29 cellular contexts compared by ENCODE assay signal in the genomic region with DNA sequence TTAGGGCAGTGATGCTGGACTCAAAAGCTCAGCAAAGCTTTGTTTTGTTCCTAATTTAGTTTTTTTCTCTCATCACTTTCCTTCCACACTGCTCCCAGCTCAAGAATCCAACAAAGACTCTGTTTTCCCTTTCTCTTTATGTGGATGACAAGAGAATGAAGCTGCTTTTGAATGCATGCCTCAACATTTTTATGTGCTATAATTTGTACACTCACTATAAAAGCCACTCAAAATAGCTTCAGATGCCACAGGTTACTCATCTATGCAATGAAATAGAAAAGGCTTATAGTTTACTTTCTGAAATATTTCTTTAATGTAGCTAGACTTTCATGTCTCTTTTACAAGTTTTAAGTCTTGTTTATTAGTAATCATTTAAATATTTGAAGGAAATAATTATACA.
"Had no signal": no experiment of that assay in that cellular context is flagged by ENCODE, and none has a peak within 500 bp of the region (broad histone marks: within the 10 kb centered on the region; RNA-seq: fewer than 3 reads in every experiment).

No MANE protein-coding gene starts in this region.

- H3K4me1 ChIP-seq: ascending aorta had no signal

- DNase-seq: activated B cell treated with CpG ODN at 0.5 μM for 24 hours; activated CD4-positive, alpha-beta T cell treated with anti-CD3 and anti-CD28 coated beads for 1 hour; activated CD4-positive, alpha-beta T cell treated with anti-CD3 and anti-CD28 coated beads, Interleukin-2, amount 10 ng/mL, durations not matched to agents 24 days and 14 days; activated CD4-positive, alpha-beta T cell treated with anti-CD3 and anti-CD28 coated beads, Interleukin-2, amount 50 U/mL, for 48 hours; activated CD8-positive, alpha-beta memory T cell treated with anti-CD3 and anti-CD28 coated beads, Interleukin-2, amount 10 ng/mL, durations not matched to agents 7 days and 5 days; activated effector memory CD4-positive, alpha-beta T cell treated with Interleukin-2 at 50 U/mL for 16 hours; activated naive CD4-positive, alpha-beta T cell; activated T-cell treated with anti-CD3 and anti-CD28 coated beads, Interleukin-2, amount 50 U/mL, for 24 hours; amniotic stem cell; Kasumi-1; KBM-7; NCI-H1092; NCI-H1417; NCI-H1694; NCI-H2029 treated with DMSO at 0.1 percent for 48 hours; NCI-H345; NCI-H510A; NCI-H526 treated with DMSO at 0.1 percent for 48 hours; NCI-H82; Right ventricle myocardium superior; T-helper 17 cell; T-helper 9 cell had no signal

- H3K27ac Mint-ChIP-seq: activated B cell treated with CpG ODN at 0.5 μM for 24 hours; activated CD4-positive, alpha-beta T cell treated with anti-CD3 and anti-CD28 coated beads, Interleukin-2, amount 10 ng/mL, durations not matched to agents 24 days and 14 days; activated CD8-positive, alpha-beta memory T cell treated with anti-CD3 and anti-CD28 coated beads, Interleukin-2, amount 10 ng/mL, durations not matched to agents 7 days and 5 days; activated naive CD4-positive, alpha-beta T cell treated with anti-CD3 and anti-CD28 coated beads, Interleukin-2, amount 50 U/mL, for 24 hours; activated T-cell treated with anti-CD3 and anti-CD28 coated beads, Interleukin-2, amount 50 U/mL, for 24 hours; activated T-helper 1 cell treated with anti-CD3 and anti-CD28 coated beads, Interleukin-12 subunit alpha, Interleukin-12 subunit beta, Interleukin-2, Interleukin-4 antibody, amounts not matched to agents 30 ng/mL and 10 ng/mL and 1 ng/mL, durations not matched to agents 14 hours and 24 hours and 36 hours; brain; T-helper 17 cell had no signal

- H3K27me3 ChIP-seq: ascending aorta had no signal

- H3K9me3 ChIP-seq: ascending aorta had no signal

- H3K4me1 Mint-ChIP-seq: activated B cell treated with CpG ODN at 0.5 μM for 24 hours; activated CD4-positive, alpha-beta T cell treated with anti-CD3 and anti-CD28 coated beads, Interleukin-2, amount 10 ng/mL, durations not matched to agents 24 days and 14 days; activated CD8-positive, alpha-beta memory T cell treated with anti-CD3 and anti-CD28 coated beads, Interleukin-2, amount 10 ng/mL, durations not matched to agents 7 days and 5 days; activated naive CD4-positive, alpha-beta T cell treated with anti-CD3 and anti-CD28 coated beads, Interleukin-2, amount 50 U/mL, for 24 hours; central memory CD8-positive, alpha-beta T cell; T-helper 17 cell had no signal

- ATAC-seq: activated CD8-positive, alpha-beta memory T cell treated with anti-CD3 and anti-CD28 coated beads, Interleukin-2, amount 10 ng/mL, durations not matched to agents 7 days and 5 days; Panc1; T-helper 17 cell had no signal

- H3K9me3 Mint-ChIP-seq: activated B cell treated with CpG ODN at 0.5 μM for 24 hours; activated CD4-positive, alpha-beta T cell treated with anti-CD3 and anti-CD28 coated beads, Interleukin-2, amount 10 ng/mL, durations not matched to agents 24 days and 14 days; activated naive CD4-positive, alpha-beta T cell treated with anti-CD3 and anti-CD28 coated beads, Interleukin-2, amount 50 U/mL, for 24 hours; activated T-cell treated with anti-CD3 and anti-CD28 coated beads, Interleukin-2, amount 50 U/mL, for 24 hours; activated T-helper 1 cell treated with anti-CD3 and anti-CD28 coated beads, Interleukin-12 subunit alpha, Interleukin-12 subunit beta, Interleukin-2, Interleukin-4 antibody, amounts not matched to agents 30 ng/mL and 10 ng/mL and 1 ng/mL, durations not matched to agents 14 hours and 24 hours and 36 hours; brain had no signal

- H3K27ac ChIP-seq: ascending aorta, RWPE1 had no signal

- H3K36me3 ChIP-seq: ascending aorta had no signal

- H3K4me3 Mint-ChIP-seq: activated B cell treated with CpG ODN at 0.5 μM for 24 hours; activated CD4-positive, alpha-beta T cell treated with anti-CD3 and anti-CD28 coated beads, Interleukin-2, amount 10 ng/mL, durations not matched to agents 24 days and 14 days; activated CD8-positive, alpha-beta memory T cell treated with anti-CD3 and anti-CD28 coated beads, Interleukin-2, amount 10 ng/mL, durations not matched to agents 7 days and 5 days; activated naive CD4-positive, alpha-beta T cell treated with anti-CD3 and anti-CD28 coated beads, Interleukin-2, amount 50 U/mL, for 24 hours; activated T-cell treated with anti-CD3 and anti-CD28 coated beads, Interleukin-2, amount 50 U/mL, for 24 hours; activated T-helper 1 cell treated with anti-CD3 and anti-CD28 coated beads, Interleukin-12 subunit alpha, Interleukin-12 subunit beta, Interleukin-2, Interleukin-4 antibody, amounts not matched to agents 30 ng/mL and 10 ng/mL and 1 ng/mL, durations not matched to agents 14 hours and 24 hours and 36 hours; brain; central memory CD8-positive, alpha-beta T cell; T-helper 17 cell had no signal

- H3K4me3 ChIP-seq: ascending aorta had no signal

- H3K27me3 Mint-ChIP-seq: activated B cell treated with CpG ODN at 0.5 μM for 24 hours; activated CD4-positive, alpha-beta T cell treated with anti-CD3 and anti-CD28 coated beads, Interleukin-2, amount 10 ng/mL, durations not matched to agents 24 days and 14 days; activated CD8-positive, alpha-beta memory T cell treated with anti-CD3 and anti-CD28 coated beads, Interleukin-2, amount 10 ng/mL, durations not matched to agents 7 days and 5 days; activated naive CD4-positive, alpha-beta T cell treated with anti-CD3 and anti-CD28 coated beads, Interleukin-2, amount 50 U/mL, for 24 hours; activated T-cell treated with anti-CD3 and anti-CD28 coated beads, Interleukin-2, amount 50 U/mL, for 24 hours; brain; central memory CD8-positive, alpha-beta T cell; T-helper 17 cell had no signal

- H3K36me3 Mint-ChIP-seq: activated CD8-positive, alpha-beta memory T cell treated with anti-CD3 and anti-CD28 coated beads, Interleukin-2, amount 10 ng/mL, durations not matched to agents 7 days and 5 days; activated naive CD4-positive, alpha-beta T cell treated with anti-CD3 and anti-CD28 coated beads, Interleukin-2, amount 50 U/mL, for 24 hours; brain had no signal
